ENCODE assay signal across 17 cellular contexts in genomic region chr6:137764464-137764863, GRCh38.
DNase-seq lines count a peak whose midpoint lies in the region; ATAC-seq, FAIRE-seq and TF ChIP-seq lines count a peak whose summit lies in the region.
"Had no signal": no experiment of that assay in that cellular context is flagged by ENCODE, and none has a peak within 500 bp of the region (broad histone marks: within the 10 kb centered on the region; RNA-seq: fewer than 3 reads in every experiment).

No MANE protein-coding gene starts in this region.

- peaks cover 0 to 9% of the 10 kb centered on the region in 2 experiments for H3K4me1 ChIP-seq in trophoblast cell (ENCODE audit: control insufficient read depth in 1 of 2, insufficient read depth in 2 of 2, low read length in 2 of 2)
- H3K4me1 ChIP-seq: body of pancreas had no signal

- no peak overlapping the region for H2AK5ac ChIP-seq in trophoblast cell (ENCODE audit: low read length)

- no peak overlapping the region for H2BK12ac ChIP-seq in trophoblast cell (ENCODE audit: low read length)

- H3K23ac ChIP-seq in trophoblast cell (ENCODE audit: low read length), result no peak overlapping the region

- H3K36me3 Mint-ChIP-seq in activated naive CD8-positive, alpha-beta T cell treated with anti-CD3 and anti-CD28 coated beads, Interleukin-2, amount 50 U/mL, for 24 hours (ENCODE audit: low read depth), result no peaks in the 10 kb centered on the region

- no peak overlapping the region for H2BK5ac ChIP-seq in trophoblast cell (ENCODE audit: low read depth, low read length, poor library complexity)

- no peak overlapping the region for H4K8ac ChIP-seq in trophoblast cell (ENCODE audit: low read depth, low read length)

- H4K91ac ChIP-seq in trophoblast cell (ENCODE audit: low read depth, low read length), result no peak overlapping the region

- no peaks in the 10 kb centered on the region for H3K79me2 ChIP-seq in trophoblast cell (ENCODE audit: control insufficient read depth, insufficient read depth, low read length, poor library complexity)

- FAIRE-seq in RCC 7860 (lab: Jason Lieb, UNC), result no peak
- FAIRE-seq: HepG2, small intestine had no signal

- H3K9ac ChIP-seq in trophoblast cell (ENCODE audit: low read length), result no peak overlapping the region

- DNase-seq in ELR (ENCODE audit: low read depth) (peak; percentile 72), RCC 7860 (ENCODE audit: low spot score) (peak; percentile 77), epithelial cell of esophagus (ENCODE audit: low read depth) (peak; percentile 93), trophoblast cell (peak; percentile 53 to 89), NCI-H82 (lab: John Stamatoyannopoulos, UW) (no peak), NCI-H187 treated with DMSO at 0.1 percent for 48 hours (lab: John Stamatoyannopoulos, UW) (no peak)
- DNase-seq in activated naive CD8-positive, alpha-beta T cell treated with anti-CD3 and anti-CD28 coated beads, Interleukin-2, amount 50 U/mL, for 24 hours, result no peak
- DNase-seq: activated CD4-positive, alpha-beta T cell treated with anti-CD3 and anti-CD28 coated beads for 48 hours; body of pancreas; NCI-H1092; NCI-H510A; Peyer's patch; small intestine; T-helper 2 cell had no signal

- no peak overlapping the region for H3K4me3 Mint-ChIP-seq in activated naive CD8-positive, alpha-beta T cell treated with anti-CD3 and anti-CD28 coated beads, Interleukin-2, amount 50 U/mL, for 24 hours
- H3K4me3 Mint-ChIP-seq: memory B cell had no signal

- no peaks in the 10 kb centered on the region for H3K27me3 Mint-ChIP-seq in activated naive CD8-positive, alpha-beta T cell treated with anti-CD3 and anti-CD28 coated beads, Interleukin-2, amount 50 U/mL, for 24 hours
- H3K27me3 Mint-ChIP-seq: memory B cell had no signal

- no peaks in the 10 kb centered on the region for H3K27me3 ChIP-seq in trophoblast cell (ENCODE audit: insufficient read depth, low read length)
- H3K27me3 ChIP-seq: body of pancreas, Peyer's patch had no signal

- no peak overlapping the region for H3K27ac ChIP-seq in trophoblast cell (ENCODE audit: low read depth, low read length)
- H3K27ac ChIP-seq: body of pancreas, Peyer's patch had no signal

- H3K27ac Mint-ChIP-seq in activated naive CD8-positive, alpha-beta T cell treated with anti-CD3 and anti-CD28 coated beads, Interleukin-2, amount 50 U/mL, for 24 hours, result no peak overlapping the region
- H3K27ac Mint-ChIP-seq: memory B cell had no signal

- no peak overlapping the region for H2AFZ ChIP-seq in trophoblast cell (ENCODE audit: insufficient read depth, low read length, poor library complexity)

- H3K36me3 ChIP-seq in trophoblast cell (ENCODE audit: control insufficient read depth in 1 of 2, insufficient read depth in 2 of 2, low read length in 2 of 2), result no peaks in the 10 kb centered on the region
- H3K36me3 ChIP-seq: Peyer's patch had no signal

- H3K4me3 ChIP-seq in epithelial cell of esophagus (ENCODE audit: low read length) (no peak overlapping the region), trophoblast cell (ENCODE audit: low read depth, low read length) (no peak overlapping the region)
- H3K4me3 ChIP-seq: body of pancreas, Peyer's patch had no signal

- no peak for TF ChIP-seq CTCF in epithelial cell of esophagus (IDR thresholded peaks at IDR 0.05; ENCODE audit: insufficient read depth, low read depth, low read length, missing control alignments)

- no peak overlapping the region for H3K4ac ChIP-seq in trophoblast cell (ENCODE audit: low read depth, low read length)

- H3K4me2 ChIP-seq in trophoblast cell (ENCODE audit: low read length), result no peak overlapping the region

- H3K14ac ChIP-seq in trophoblast cell (ENCODE audit: low read length), result no peak overlapping the region

- no peaks in the 10 kb centered on the region for H3K9me3 ChIP-seq in trophoblast cell (ENCODE audit: insufficient read depth, low read depth, low read length)
- H3K9me3 ChIP-seq: body of pancreas, Peyer's patch had no signal

- H3K9me3 Mint-ChIP-seq in activated naive CD8-positive, alpha-beta T cell treated with anti-CD3 and anti-CD28 coated beads, Interleukin-2, amount 50 U/mL, for 24 hours, result no peaks in the 10 kb centered on the region
- H3K9me3 Mint-ChIP-seq: memory B cell had no signal

- H3K18ac ChIP-seq in trophoblast cell (ENCODE audit: low read length), result no peak overlapping the region

- no peak for ATAC-seq in GM19023 (IDR thresholded peaks at IDR 0.05; ENCODE audit: unreplicated experiment)
- ATAC-seq in activated naive CD8-positive, alpha-beta T cell treated with anti-CD3 and anti-CD28 coated beads, Interleukin-2, amount 50 U/mL, for 24 hours, result no peak
- ATAC-seq: body of pancreas, HepG2 had no signal

- peaks cover 2% of the 10 kb centered on the region for H3K79me1 ChIP-seq in trophoblast cell (ENCODE audit: low read length)

- H3K4me1 Mint-ChIP-seq in activated naive CD8-positive, alpha-beta T cell treated with anti-CD3 and anti-CD28 coated beads, Interleukin-2, amount 50 U/mL, for 24 hours, result peaks cover 21% of the 10 kb centered on the region

- no peak overlapping the region for H2BK120ac ChIP-seq in trophoblast cell (ENCODE audit: insufficient read depth, low read length, poor library complexity)

- no peak overlapping the region for H4K12ac ChIP-seq in trophoblast cell (ENCODE audit: low read depth, low read length)

Comparison
In these comparisons a context has a peak if more than half of its experiments do, and no peak if none do; other contexts are left out.
1. DNase-seq: peak in ELR (single experiment), RCC 7860 (single experiment), epithelial cell of esophagus (single experiment) and trophoblast cell (2 of 2); none in NCI-H82 (single experiment), NCI-H187 treated with DMSO at 0.1 percent for 48 hours (single experiment) and activated naive CD8-positive, alpha-beta T cell treated with anti-CD3 and anti-CD28 coated beads, Interleukin-2, amount 50 U/mL, for 24 hours (single experiment).